8 cellular contexts compared by ENCODE assay signal in the genomic region with DNA sequence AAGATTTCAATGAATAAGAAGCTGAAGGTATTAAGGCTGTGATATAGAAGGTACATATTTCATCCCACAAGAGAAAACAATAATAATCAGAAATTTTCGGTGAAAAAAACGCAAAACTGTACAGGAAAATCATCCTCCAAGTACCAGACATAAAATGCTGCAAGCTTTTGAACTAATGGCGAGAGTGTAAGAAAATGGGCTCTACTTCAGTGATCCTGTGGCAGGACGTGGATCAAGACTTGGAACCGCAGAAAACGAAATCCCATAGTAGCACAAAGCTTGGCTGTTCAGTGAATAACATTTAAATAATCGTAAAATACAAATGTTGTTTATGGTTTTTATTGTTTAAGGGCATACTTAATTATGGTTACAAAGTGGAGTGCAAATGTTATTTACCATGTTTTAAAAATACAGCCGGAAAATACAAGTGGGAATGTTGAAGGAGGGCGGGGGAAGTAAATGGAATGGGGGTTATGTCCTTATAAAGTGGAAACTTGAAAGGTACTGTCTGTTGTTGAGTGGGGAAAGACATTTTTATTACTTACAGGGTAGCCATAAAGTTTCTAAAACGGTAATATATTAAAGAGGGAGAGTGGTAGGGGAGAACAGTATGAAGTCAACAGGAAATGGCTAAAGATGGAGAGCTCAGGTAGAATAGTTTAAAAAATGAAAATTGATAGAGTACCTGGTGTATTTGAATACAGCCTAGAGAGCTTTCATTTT. TPM values are rescaled to one million over a fixed set of nuclear protein-coding genes. Genes with fewer than 3 reads are reported as not detected.
A peak's percentile ranks its signal among the peaks of the same experiment; 100 is the strongest.
DNase-seq lines count a peak whose midpoint lies in the region; ATAC-seq and TF ChIP-seq lines count a peak whose summit lies in the region.

No MANE protein-coding gene starts in this region.

- peak in 2 of 5 donors; percentile 2 to 4 for DNase-seq in CD4-positive, alpha-beta memory T cell
- peak; percentile 39 for DNase-seq in glomerular endothelial cell (ENCODE audit: extremely low read depth, low read depth, low spot score)
- no peak for DNase-seq in gastrocnemius medialis

- H3K4me1 ChIP-seq in CD4-positive, alpha-beta memory T cell (ENCODE audit: insufficient read depth, low read length) = peaks cover 43% of the 10 kb centered on the region
- peaks cover 2% of the 10 kb centered on the region for H3K4me1 ChIP-seq in HUES6 (ENCODE audit: control insufficient read depth, insufficient read depth, low read length)
- H3K4me1 ChIP-seq in gastrocnemius medialis = peaks cover 34 to 36% of the 10 kb centered on the region in 2 donors

- H3K9ac ChIP-seq in HUES6 (ENCODE audit: low read length) = peak overlapping the region; percentile 99

- H3K4me1 Mint-ChIP-seq in CD4-positive, alpha-beta memory T cell = peaks cover 40 to 76% (median 51%) of the 10 kb centered on the region in 4 donors

- no peaks in the 10 kb centered on the region for H3K36me3 ChIP-seq in CD4-positive, alpha-beta memory T cell (ENCODE audit: insufficient read depth, low read length)
- H3K36me3 ChIP-seq in HUES6 (ENCODE audit: control insufficient read depth, insufficient read depth, low read length) (peaks cover 10% of the 10 kb centered on the region), gastrocnemius medialis (no peaks in the 10 kb centered on the region)

- no peaks in the 10 kb centered on the region for H3K9me3 ChIP-seq in CD4-positive, alpha-beta memory T cell (ENCODE audit: control insufficient read depth in 1 of 2, low read length in 2 of 2)
- H3K9me3 ChIP-seq in HUES6 (ENCODE audit: control insufficient read depth, insufficient read depth, low read depth, low read length) = no peaks in the 10 kb centered on the region
- H3K9me3 ChIP-seq in gastrocnemius medialis = no peaks in the 10 kb centered on the region

- no peaks in the 10 kb centered on the region for H3K27me3 Mint-ChIP-seq in CD4-positive, alpha-beta memory T cell

- CTCF ChIA-PET in CD4-positive, alpha-beta memory T cell (lab: Charles Lee; ENCODE audit: partially characterized antibody) = interaction anchor here (0.9 to 2.5 kb wide), 5 partner anchors 9 to 401 kb away, joined by 3 to 11 read pairs (median 5); no protein-coding TSS in a partner anchor

- in situ Hi-C loops in gastrocnemius medialis (cut with MboI; ENCODE audit: low sequenced_read_pairs in 4 of 4) = no loop called here

- no peaks in the 10 kb centered on the region for H3K27me3 ChIP-seq in CD4-positive, alpha-beta memory T cell (ENCODE audit: insufficient read depth, low read length)
- H3K27me3 ChIP-seq in HUES6 (ENCODE audit: control insufficient read depth, insufficient read depth, low read length) = no peaks in the 10 kb centered on the region
- H3K27me3 ChIP-seq in gastrocnemius medialis = peaks cover 0 to 2% (median 0%) of the 10 kb centered on the region in 3 donors

- H3K9me3 Mint-ChIP-seq in CD4-positive, alpha-beta memory T cell = no peaks in the 10 kb centered on the region

- H3K27ac Mint-ChIP-seq in CD4-positive, alpha-beta memory T cell = peak overlapping the region; percentile 97 to 99 (median 99)

- no peak for ATAC-seq in gastrocnemius medialis
- no peak for ATAC-seq in HG02884 (IDR thresholded peaks at IDR 0.05; ENCODE audit: unreplicated experiment)
- no peak for ATAC-seq in GM18868 (IDR thresholded peaks at IDR 0.05; ENCODE audit: unreplicated experiment)
- no peak for ATAC-seq in GM18867 (IDR thresholded peaks at IDR 0.05; ENCODE audit: unreplicated experiment)

- TF ChIP-seq POLR2A in gastrocnemius medialis (IDR thresholded peaks at IDR 0.05) = no peak

- TF ChIP-seq CTCF in WI38 (IDR thresholded peaks at IDR 0.05; ENCODE audit: low read depth, low read length) (no peak), gastrocnemius medialis (IDR thresholded peaks at IDR 0.05 in 4 of 5, conservative IDR thresholded peaks at IDR 0.05 in 1 of 5) (no peak)

- H3K4me3 ChIP-seq in CD4-positive, alpha-beta memory T cell (ENCODE audit: low read length in 2 of 2) = peak overlapping the region; percentile 70 to 95
- H3K4me3 ChIP-seq in HUES6 (ENCODE audit: low read depth, low read length) = peak overlapping the region; percentile 82
- peak overlapping the region; percentile 68 for H3K4me3 ChIP-seq in WI38 (ENCODE audit: low read depth, low read length)
- H3K4me3 ChIP-seq in gastrocnemius medialis = peak overlapping the region; percentile 80 to 90 (median 82)

- H3K4me3 Mint-ChIP-seq in CD4-positive, alpha-beta memory T cell = peak overlapping the region; percentile 98 to 100 (median 99)

- H3K36me3 Mint-ChIP-seq in CD4-positive, alpha-beta memory T cell = peaks cover 35 to 37% of the 10 kb centered on the region in 2 donors

- POLR2A ChIA-PET in CD4-positive, alpha-beta memory T cell (lab: Charles Lee; ENCODE audit: partially characterized antibody) = interaction anchor here (0.6 to 2.0 kb wide), 10 partner anchors 9 to 1185 kb away, joined by 3 to 16 read pairs (median 6); partner anchors contain the start of genes BORCS5 and GABARAPL1

- intact Hi-C loops in CD4-positive, alpha-beta memory T cell (cut with micrococcal nuclease) = loop anchor here (1.0 to 5.0 kb wide), 3 partner anchors 314 to 560 kb away; partner anchors contain the start of gene MAGOHB
- intact Hi-C loops in gastrocnemius medialis (cut with DNase I; ENCODE audit: low total_unique reads) = loop anchor here (1.0 to 10.0 kb wide), 2 partner anchors 483 to 560 kb away; no protein-coding TSS in a partner anchor

- H3K27ac ChIP-seq in CD4-positive, alpha-beta memory T cell (ENCODE audit: low read depth, low read length) = peak overlapping the region; percentile 54
- H3K27ac ChIP-seq in HUES6 (ENCODE audit: low read depth, low read length) (peak overlapping the region; percentile 83; the same call in 1 of the 2 replicates), gastrocnemius medialis (peak overlapping the region; percentile 92 to 97 (median 96))

RNA-seq across cellular contexts. Expression of gene SMIM10L1, which starts 1.1 kb away (rescaled TPM):
- total RNA-seq in CD4-positive, alpha-beta memory T cell = 10 to 100 TPM; 11.6 to 11.9 TPM
- 10 to 100 TPM in 1 of 2 donors, 1 to 10 TPM in 1; 8.0 to 15.2 TPM for polyA plus RNA-seq in CD4-positive, alpha-beta memory T cell
- total RNA-seq in glomerular endothelial cell (5.8 and 9.7 TPM in 2 replicates), gastrocnemius medialis (10 to 100 TPM; 13.4 to 20.7 (median 16.2) TPM)

RNA-seq across cellular contexts. Expression of gene TAS2R42, which starts 14.6 kb away (rescaled TPM):
- not detected for total RNA-seq in CD4-positive, alpha-beta memory T cell
- not detected for polyA plus RNA-seq in CD4-positive, alpha-beta memory T cell
- total RNA-seq in glomerular endothelial cell (not detected in 2 replicates), gastrocnemius medialis (not detected)

RNA-seq across cellular contexts. Expression of gene TAS2R30, which starts 37.7 kb away (rescaled TPM):
- total RNA-seq in CD4-positive, alpha-beta memory T cell = 1 to 10 TPM; 2.9 to 3.8 TPM
- polyA plus RNA-seq in CD4-positive, alpha-beta memory T cell = not detected
- total RNA-seq in glomerular endothelial cell (0.73 and 3.5 TPM in 2 replicates), gastrocnemius medialis (1 to 10 TPM in 1 of 4 donors, under 1 TPM in 2, not detected in 1; 0.29 to 2.1 (median 0.34) TPM)
